In genomic region chr22:19397729-19398094, GRCh38 we compare ENCODE assay signal across 18 cellular contexts.
"Had no signal": no experiment of that assay in that cellular context is flagged by ENCODE, and none has a peak within 500 bp of the region (broad histone marks: within the 10 kb centered on the region; RNA-seq: fewer than 3 reads in every experiment).

No MANE protein-coding gene starts in this region.

- ATAC-seq: foreskin keratinocyte; left lobe of liver; naive thymus-derived CD8-positive, alpha-beta T cell; stimulated activated naive CD8-positive, alpha-beta T cell treated with anti-CD3 and anti-CD28 coated beads, Interleukin-15, Interleukin-2, amounts not matched to agents 100 U/mL and 50 U/mL, for 24 hours had no signal

- H3K9me3 ChIP-seq: esophagus squamous epithelium, mucosa of descending colon, neutrophil, sigmoid colon, suprapubic skin, thyroid gland had no signal

- H3K4me2 ChIP-seq: hepatocyte had no signal

- H2AFZ ChIP-seq: hepatocyte had no signal

- H3K79me2 ChIP-seq: hepatocyte had no signal

- H3K4me1 ChIP-seq: esophagus squamous epithelium, foreskin keratinocyte, sigmoid colon, suprapubic skin, thyroid gland had no signal

- DNase-seq: effector memory CD4-positive, alpha-beta T cell; esophagus squamous epithelium; foreskin keratinocyte; head of caudate nucleus; kidney glomerular epithelial cell; mammary epithelial cell; naive thymus-derived CD8-positive, alpha-beta T cell; sigmoid colon; stimulated activated CD4-positive, alpha-beta T cell treated with anti-CD3 and anti-CD28 coated beads, Interleukin-12 subunit alpha, Interleukin-12 subunit beta, amount 100 ng/mL, for 4 hours; stimulated activated naive CD8-positive, alpha-beta T cell treated with anti-CD3 and anti-CD28 coated beads, Interleukin-15, Interleukin-2, amounts not matched to agents 100 U/mL and 50 U/mL, for 24 hours; thyroid gland had no signal

- H3K27me3 ChIP-seq: esophagus squamous epithelium, foreskin keratinocyte, hepatocyte, neutrophil, sigmoid colon, suprapubic skin, thyroid gland had no signal

- H3K4me3 ChIP-seq: esophagus squamous epithelium, hepatocyte, mucosa of descending colon, sigmoid colon, skin epidermis, suprapubic skin, thyroid gland had no signal

- H3K27ac ChIP-seq: epithelial cell of prostate, esophagus squamous epithelium, foreskin keratinocyte, hepatocyte, neutrophil, sigmoid colon, skin epidermis, suprapubic skin, thyroid gland had no signal
